Comparison of ENCODE assay signal across 1 cellular context in genomic region chr4:82268826-82269193, GRCh38.
TF ChIP-seq lines count a peak whose summit lies in the region.

No MANE protein-coding gene starts in this region.

TF ChIP-seq in HepG2, 621 proteins besides CTCF, POLR2A, EP300 and RAD21 (continued from another document):
- no peak for TF ChIP-seq ZNF512B (CRISPR knock-in tag; IDR thresholded peaks at IDR 0.05; ENCODE audit: borderline replicate concordance)
- no peak for TF ChIP-seq HES4 (CRISPR knock-in tag; IDR thresholded peaks at IDR 0.05; ENCODE audit: borderline replicate concordance)
- TF ChIP-seq ZNF274 (CRISPR knock-in tag; IDR thresholded peaks at IDR 0.05) = no peak
- no peak for TF ChIP-seq ZNF577 (CRISPR knock-in tag; IDR thresholded peaks at IDR 0.05; ENCODE audit: borderline replicate concordance, low read depth)
- no peak for TF ChIP-seq ZNF160 (CRISPR knock-in tag; IDR thresholded peaks at IDR 0.05)
- TF ChIP-seq ZNF280D (CRISPR knock-in tag; IDR thresholded peaks at IDR 0.05) = no peak
- no peak for TF ChIP-seq MXD4 (CRISPR knock-in tag; IDR thresholded peaks at IDR 0.05)
- no peak for TF ChIP-seq IRX3 (CRISPR knock-in tag; IDR thresholded peaks at IDR 0.05; ENCODE audit: borderline replicate concordance, low read depth)
- no peak for TF ChIP-seq MTA3 (CRISPR knock-in tag; IDR thresholded peaks at IDR 0.05)
- no peak for TF ChIP-seq ZNF180 (CRISPR knock-in tag; IDR thresholded peaks at IDR 0.05; ENCODE audit: borderline replicate concordance, low read depth)
- TF ChIP-seq PHF21A (CRISPR knock-in tag; IDR thresholded peaks at IDR 0.05) = no peak
- TF ChIP-seq ZNF790 (CRISPR knock-in tag; IDR thresholded peaks at IDR 0.05; ENCODE audit: borderline replicate concordance) = no peak
- no peak for TF ChIP-seq CERS6 (CRISPR knock-in tag; IDR thresholded peaks at IDR 0.05)
- no peak for TF ChIP-seq USF2 (IDR thresholded peaks at IDR 0.05; ENCODE audit: low read depth, low read length)
- TF ChIP-seq USF2 (CRISPR knock-in tag; IDR thresholded peaks at IDR 0.05; ENCODE audit: borderline replicate concordance) = no peak
- TF ChIP-seq SP4 (CRISPR knock-in tag; IDR thresholded peaks at IDR 0.05) = no peak
